ENCODE assay signal across 21 cellular contexts in genomic region chr16:66841366-66841765, GRCh38. TPM values are rescaled to one million over a fixed set of nuclear protein-coding genes. Genes with fewer than 3 reads are reported as not detected.
DNase-seq lines count a peak whose midpoint lies in the region; ATAC-seq, FAIRE-seq and TF ChIP-seq lines count a peak whose summit lies in the region.
"Had no signal": no experiment of that assay in that cellular context is flagged by ENCODE, and none has a peak within 500 bp of the region (broad histone marks: within the 10 kb centered on the region; RNA-seq: fewer than 3 reads in every experiment).

No MANE protein-coding gene starts in this region.

- peaks cover 0 to 17% of the 10 kb centered on the region in 2 experiments; a peak in 2 of 5 replicates for H3K4me1 ChIP-seq in K562 (replicated peaks in 1 of 2; ENCODE audit: control insufficient read depth in 2 of 2, insufficient read depth in 2 of 2, low read length in 2 of 2)
- H3K4me1 ChIP-seq in mucosa of descending colon (ENCODE audit: low read depth) = peaks cover 11% of the 10 kb centered on the region
- peaks cover 14 to 20% (median 16%) of the 10 kb centered on the region in 4 donors for H3K4me1 ChIP-seq in stomach
- H3K4me1 ChIP-seq in sigmoid colon = peaks cover 0 to 16% (median 15%) of the 10 kb centered on the region in 4 donors

- no peak for TF ChIP-seq RAD21 in K562 (CRISPR knock-in tag; conservative IDR thresholded peaks at IDR 0.05 in 1 of 2, IDR thresholded peaks at IDR 0.05 in 1 of 2)

- no peak for FAIRE-seq in K562 (lab: Jason Lieb, UNC)
- FAIRE-seq: A549, HTR-8/SVneo had no signal

- ATAC-seq in activated CD4-positive, CD25-positive, alpha-beta regulatory T cell treated with anti-CD3 and anti-CD28 coated beads, Interleukin-2, amount 50 U/mL, for 24 hours = no peak
- ATAC-seq in K562 = no peak; the same call in 2 of the 3 replicates
- peak; percentile 81 for ATAC-seq in mucosa of descending colon
- ATAC-seq in HG02763 (IDR thresholded peaks at IDR 0.05; ENCODE audit: unreplicated experiment) = no peak
- ATAC-seq: A549, HCT116 had no signal

- TF ChIP-seq POLR2A in K562 (conservative IDR thresholded peaks at IDR 0.05) = no peak
- TF ChIP-seq POLR2A in stomach (IDR thresholded peaks at IDR 0.05) = no peak
- TF ChIP-seq POLR2A in sigmoid colon (IDR thresholded peaks at IDR 0.05) = no peak

- H3K9me1 ChIP-seq in K562 (ENCODE audit: control insufficient read depth, insufficient read depth, low read length) = no peaks in the 10 kb centered on the region

- H4K20me1 ChIP-seq in K562 (replicated peaks; ENCODE audit: control insufficient read depth, insufficient read depth, low read length) = 0 out of 2 replicates have a peak, but pooled peaks cover 4% of the 10 kb centered on the region

- peak; percentile 9 for DNase-seq in activated CD4-positive, CD25-positive, alpha-beta regulatory T cell treated with anti-CD3 and anti-CD28 coated beads, Interleukin-2, amount 50 U/mL, for 72 hours
- peak in 1 of 4 experiments; percentile 5 for DNase-seq in K562 (ENCODE audit: extremely low read depth in 1 of 4, low spot score in 3 of 4)
- DNase-seq in mucosa of descending colon = peak in 1 of 3 donors; percentile 42
- peak; percentile 0 for DNase-seq in stomach
- DNase-seq in sigmoid colon = no peak
- DNase-seq: AML-193; Calu3; CD4-positive, alpha-beta memory T cell; DMS79 treated with DMSO at 0.1 percent for 48 hours; GF-D8; GOT3; H7; HFFc6 had no signal

- H3K4me3 ChIP-seq in K562 (no peak overlapping the region), mucosa of descending colon (no peak overlapping the region), stomach (no peak overlapping the region), sigmoid colon (no peak overlapping the region)
- H3K4me3 ChIP-seq: A549 had no signal

- H3K9me3 ChIP-seq in K562 (replicated peaks; ENCODE audit: control insufficient read depth, insufficient read depth, low read depth, low read length) (no peaks in the 10 kb centered on the region), mucosa of descending colon (no peaks in the 10 kb centered on the region), stomach (no peaks in the 10 kb centered on the region), sigmoid colon (peaks cover 0 to 2% (median 0%) of the 10 kb centered on the region in 4 donors)
- H3K9me3 ChIP-seq: A549 had no signal

- H3K36me3 ChIP-seq in K562 (ENCODE audit: control insufficient read depth, insufficient read depth, low read length) (no peaks in the 10 kb centered on the region), mucosa of descending colon (ENCODE audit: low read depth) (no peaks in the 10 kb centered on the region), stomach (no peaks in the 10 kb centered on the region), sigmoid colon (no peaks in the 10 kb centered on the region)

- CTCF ChIA-PET in K562 (lab: Yijun Ruan, JAX; ENCODE audit: low intra/inter-chr PET ratio) = no interaction called here

- H3K4me2 ChIP-seq in K562 (ENCODE audit: insufficient read depth, low read length) = no peak overlapping the region
- H3K4me2 ChIP-seq: A549 had no signal

- H3K9ac ChIP-seq in K562 (ENCODE audit: insufficient read depth in 1 of 2, low read depth in 2 of 2, low read length in 2 of 2) = no peak overlapping the region

- BruUV-seq in K562 (replicated peaks; lab: Mats Ljungman, UMichigan) = no TSS peak

- peaks cover 20% of the 10 kb centered on the region in 2 experiments; a peak in 4 of 5 replicates for H3K27me3 ChIP-seq in K562 (ENCODE audit: control insufficient read depth in 2 of 2, insufficient read depth in 2 of 2, low read length in 2 of 2)
- H3K27me3 ChIP-seq in stomach = peaks cover 5 to 37% (median 24%) of the 10 kb centered on the region in 3 donors
- peaks cover 20 to 31% (median 23%) of the 10 kb centered on the region in 3 donors for H3K27me3 ChIP-seq in sigmoid colon

- TF ChIP-seq CTCF in K562 (IDR thresholded peaks at IDR 0.05 in 2 of 3, conservative IDR thresholded peaks at IDR 0.05 in 1 of 3; ENCODE audit: insufficient read depth in 2 of 3, low read depth in 1 of 3, low read length in 3 of 3) (no peak), mucosa of descending colon (IDR thresholded peaks at IDR 0.05) (no peak), stomach (IDR thresholded peaks at IDR 0.05) (no peak), sigmoid colon (IDR thresholded peaks at IDR 0.05) (no peak)

- H3K27ac ChIP-seq in K562 (ENCODE audit: extremely low read depth, low read depth, low read length) = no peak overlapping the region
- H3K27ac ChIP-seq in stomach = no peak overlapping the region
- H3K27ac ChIP-seq in sigmoid colon = no peak overlapping the region
- H3K27ac ChIP-seq: 22Rv1, A549 had no signal

- H2AFZ ChIP-seq in K562 (ENCODE audit: low read depth, low read length) = 0 out of 2 replicates have a peak overlapping the region, but pooled peaks have one; percentile 9

- in situ Hi-C loops in K562 (cut with MboI) = no loop called here

- no peaks in the 10 kb centered on the region for H3K79me2 ChIP-seq in K562 (ENCODE audit: control insufficient read depth, insufficient read depth, low read length)

- POLR2A ChIA-PET in K562 (lab: Yijun Ruan, JAX) = interaction anchor here (0.7 kb wide), 1 partner anchor 13 kb away, joined by 3 read pairs; no protein-coding TSS in a partner anchor

- TF ChIP-seq EP300 in K562 (IDR thresholded peaks at IDR 0.05; ENCODE audit: low read length) (no peak), stomach (IDR thresholded peaks at IDR 0.05) (no peak), sigmoid colon (IDR thresholded peaks at IDR 0.05) (no peak)

- 18% methylated on average over 4 of the region's 4 CpGs for WGBS in K562 (ENCODE audit: insufficient coverage, low coverage, missing lambda C conversion rate)
- WGBS in stomach, 5 donors = 70 to 90% (median 82%) methylated on average over 4 of the region's 4 CpGs
- 49 to 79% methylated on average over 4 of the region's 4 CpGs for WGBS in sigmoid colon, 2 donors

- intact Hi-C loops in K562 (cut with micrococcal nuclease) (no loop called here), mucosa of descending colon (cut with DNase I, micrococcal nuclease) (no loop called here), stomach (cut with DNase I; ENCODE audit: low total_unique reads) (no loop called here), sigmoid colon (cut with DNase I) (no loop called here)

RNA-seq across cellular contexts. Expression of gene CA7, which starts 2.8 kb away (rescaled TPM):
- not detected in 2 replicates for total RNA-seq in K562 (2011; cell fraction: chromatin; rRNA removed; ENCODE audit: low replicate concordance)
- not detected in 2 replicates for total RNA-seq in K562 (2011; cell fraction: nucleolus; rRNA removed)
- not detected in 2 replicates for total RNA-seq in K562 (2011; cell fraction: nucleoplasm; rRNA removed)
- total RNA-seq in K562 (2014; rRNA removed) (0.24 TPM in 1 of 2 replicates, not detected in the other), K562 (2014; rRNA removed; fragmentation: Illumina TruSeq; extraction: Trizol) (not detected in 2 replicates), K562 (2015; rRNA removed; fragmentation: Illumina TruSeq; extraction: Trizol) (not detected in 2 replicates), K562 (2021) (not detected in 2 replicates), mucosa of descending colon (100 to 1,000 TPM in 2 of 3 donors, 10 to 100 TPM in 1; 59.3 to 253 (median 131) TPM), stomach (10 to 100 TPM in 1 of 5 donors, under 1 TPM in 1, not detected in 3; 0.55 to 27.8 TPM), sigmoid colon (1 to 10 TPM in 1 of 4 donors, not detected in 3; 1.9 TPM)
- polyA plus RNA-seq in K562 (2011; rRNA removed) (0.06 TPM in 1 of 2 replicates, not detected in the other), K562 (2014; fragmentation: Illumina TruSeq; extraction: Trizol) (0.07 TPM in 1 of 2 replicates, not detected in the other), K562 (2014; fragmentation: Nextera tagmentation; extraction: Ambion mirVana) (under 1 TPM in 1 of 2 experiments, not detected in 1; 0.03 TPM), K562 (2014; rRNA removed) (0.05 TPM in 1 of 2 replicates, not detected in the other), stomach (under 1 TPM in 1 of 3 donors, not detected in 2; 0.10 TPM), sigmoid colon (100 to 1,000 TPM; 112 to 188 (median 154) TPM)
- 0.10 and 0.60 TPM in 2 replicates for polyA plus RNA-seq in K562 (2011; cell fraction: cytosol; rRNA removed)
- polyA plus RNA-seq in K562 (2011; cell fraction: nucleus; rRNA removed) = 0.13 TPM in 1 of 2 replicates, not detected in the other
- polyA plus RNA-seq in K562 (2012) = 0.08 and 0.09 TPM in 2 replicates
- 0.21 TPM in 1 of 2 replicates, not detected in the other for polyA minus RNA-seq in K562 (2011; rRNA and poly(A)+ RNA removed)
- polyA minus RNA-seq in K562 (2011; cell fraction: cytosol; rRNA and poly(A)+ RNA removed) = not detected in 2 replicates
- not detected in 2 replicates for polyA minus RNA-seq in K562 (2011; cell fraction: nucleus; rRNA and poly(A)+ RNA removed)
- total RNA-seq: Calu3; CD4-positive, alpha-beta memory T cell; HFFc6 had no signal
- polyA plus RNA-seq: A549; BJ; CD14-positive monocyte; CD4-positive, alpha-beta memory T cell had no signal

RNA-seq across cellular contexts. Expression of gene NAE1, which starts 10.6 kb away (rescaled TPM):
- 98.8 and 294 TPM in 2 replicates for total RNA-seq in K562 (2011; cell fraction: chromatin; rRNA removed; ENCODE audit: low replicate concordance)
- total RNA-seq in K562 (2011; cell fraction: nucleolus; rRNA removed) = 65.5 and 71.3 TPM in 2 replicates
- total RNA-seq in K562 (2011; cell fraction: nucleoplasm; rRNA removed) = 135 and 180 TPM in 2 replicates
- total RNA-seq in K562 (2014; rRNA removed) (150 and 165 TPM in 2 replicates), K562 (2014; rRNA removed; fragmentation: Illumina TruSeq; extraction: Trizol) (230 and 259 TPM in 2 replicates), K562 (2015; rRNA removed; fragmentation: Illumina TruSeq; extraction: Trizol) (174 and 190 TPM in 2 replicates), K562 (2021) (167 and 172 TPM in 2 replicates), mucosa of descending colon (10 to 100 TPM; 48.4 to 52.9 (median 50.8) TPM), stomach (10 to 100 TPM in 4 of 5 donors, 1 to 10 TPM in 1; 4.5 to 72.1 (median 16.9) TPM), sigmoid colon (10 to 100 TPM; 34.6 to 58.3 (median 46.9) TPM)
- polyA plus RNA-seq in K562 (2011; rRNA removed) (233 and 294 TPM in 2 replicates), K562 (2014; fragmentation: Illumina TruSeq; extraction: Trizol) (164 and 203 TPM in 2 replicates), K562 (2014; fragmentation: Nextera tagmentation; extraction: Ambion mirVana) (100 to 1,000 TPM; 257 to 275 TPM), K562 (2014; rRNA removed) (235 and 238 TPM in 2 replicates), stomach (10 to 100 TPM; 25.6 to 40.8 (median 32.0) TPM), sigmoid colon (10 to 100 TPM; 34.8 to 48.8 (median 35.9) TPM)
- polyA plus RNA-seq in K562 (2011; cell fraction: cytosol; rRNA removed) = 38.2 and 71.9 TPM in 2 replicates
- 83.1 and 206 TPM in 2 replicates for polyA plus RNA-seq in K562 (2011; cell fraction: nucleus; rRNA removed)
- 109 and 119 TPM in 2 replicates for polyA plus RNA-seq in K562 (2012)
- 151 and 155 TPM in 2 replicates for polyA minus RNA-seq in K562 (2011; rRNA and poly(A)+ RNA removed)
- polyA minus RNA-seq in K562 (2011; cell fraction: cytosol; rRNA and poly(A)+ RNA removed) = 37.3 and 65.9 TPM in 2 replicates
- polyA minus RNA-seq in K562 (2011; cell fraction: nucleus; rRNA and poly(A)+ RNA removed) = 67.0 and 103 TPM in 2 replicates

RNA-seq across cellular contexts. Expression of gene PDP2, which starts 38.9 kb away (rescaled TPM):
- total RNA-seq in K562 (2011; cell fraction: chromatin; rRNA removed; ENCODE audit: low replicate concordance) = 44.7 and 44.9 TPM in 2 replicates
- 21.3 and 22.0 TPM in 2 replicates for total RNA-seq in K562 (2011; cell fraction: nucleolus; rRNA removed)
- 27.4 and 39.0 TPM in 2 replicates for total RNA-seq in K562 (2011; cell fraction: nucleoplasm; rRNA removed)
- total RNA-seq in K562 (2014; rRNA removed) (5.5 and 6.7 TPM in 2 replicates), K562 (2014; rRNA removed; fragmentation: Illumina TruSeq; extraction: Trizol) (7.2 and 8.3 TPM in 2 replicates), K562 (2015; rRNA removed; fragmentation: Illumina TruSeq; extraction: Trizol) (5.8 and 6.7 TPM in 2 replicates), K562 (2021) (17.7 and 18.5 TPM in 2 replicates), mucosa of descending colon (10 to 100 TPM; 15.5 to 23.5 (median 23.2) TPM), stomach (10 to 100 TPM in 1 of 5 donors, 1 to 10 TPM in 4; 4.9 to 96.9 (median 7.5) TPM), sigmoid colon (1 to 10 TPM; 2.6 to 8.3 (median 4.7) TPM)
- polyA plus RNA-seq in K562 (2011; rRNA removed) (24.3 and 28.6 TPM in 2 replicates), K562 (2014; fragmentation: Illumina TruSeq; extraction: Trizol) (11.4 and 15.8 TPM in 2 replicates), K562 (2014; fragmentation: Nextera tagmentation; extraction: Ambion mirVana) (1 to 10 TPM; 2.5 to 4.2 TPM), K562 (2014; rRNA removed) (8.3 and 8.7 TPM in 2 replicates), stomach (1 to 10 TPM; 1.6 to 2.1 (median 1.9) TPM), sigmoid colon (1 to 10 TPM; 3.0 to 6.1 (median 5.1) TPM)
- 13.0 and 18.7 TPM in 2 replicates for polyA plus RNA-seq in K562 (2011; cell fraction: cytosol; rRNA removed)
- polyA plus RNA-seq in K562 (2011; cell fraction: nucleus; rRNA removed) = 14.8 and 18.4 TPM in 2 replicates
- polyA plus RNA-seq in K562 (2012) = 5.3 and 7.2 TPM in 2 replicates
- polyA minus RNA-seq in K562 (2011; rRNA and poly(A)+ RNA removed) = 41.5 and 46.7 TPM in 2 replicates
- polyA minus RNA-seq in K562 (2011; cell fraction: cytosol; rRNA and poly(A)+ RNA removed) = 15.2 and 19.5 TPM in 2 replicates
- polyA minus RNA-seq in K562 (2011; cell fraction: nucleus; rRNA and poly(A)+ RNA removed) = 10.0 and 16.6 TPM in 2 replicates
- polyA plus RNA-seq: CD14-positive monocyte had no signal

RNA-seq across cellular contexts. Expression of gene TERB1, which starts 40.0 kb away (rescaled TPM):
- total RNA-seq in K562 (2011; cell fraction: chromatin; rRNA removed; ENCODE audit: low replicate concordance) = not detected in 2 replicates
- not detected in 2 replicates for total RNA-seq in K562 (2011; cell fraction: nucleolus; rRNA removed)
- total RNA-seq in K562 (2011; cell fraction: nucleoplasm; rRNA removed) = not detected in 2 replicates
- total RNA-seq in K562 (2014; rRNA removed) = not detected in 2 replicates
- not detected in 2 replicates for total RNA-seq in K562 (2014; rRNA removed; fragmentation: Illumina TruSeq; extraction: Trizol)
- total RNA-seq in K562 (2015; rRNA removed; fragmentation: Illumina TruSeq; extraction: Trizol) = not detected in 2 replicates
- total RNA-seq in K562 (2021) = not detected in 2 replicates
- polyA plus RNA-seq in K562 (2011; rRNA removed) = not detected in 2 replicates
- not detected in 2 replicates for polyA plus RNA-seq in K562 (2011; cell fraction: cytosol; rRNA removed)
- 0.18 TPM in 1 of 2 replicates, not detected in the other for polyA plus RNA-seq in K562 (2011; cell fraction: nucleus; rRNA removed)
- not detected in 2 replicates for polyA plus RNA-seq in K562 (2012)
- not detected in 2 replicates for polyA plus RNA-seq in K562 (2014; fragmentation: Illumina TruSeq; extraction: Trizol)
- not detected for polyA plus RNA-seq in K562 (2014; fragmentation: Nextera tagmentation; extraction: Ambion mirVana)
- not detected in 2 replicates for polyA plus RNA-seq in K562 (2014; rRNA removed)
- polyA minus RNA-seq in K562 (2011; rRNA and poly(A)+ RNA removed) = 0.30 TPM in 1 of 2 replicates, not detected in the other
- not detected in 2 replicates for polyA minus RNA-seq in K562 (2011; cell fraction: cytosol; rRNA and poly(A)+ RNA removed)
- not detected in 2 replicates for polyA minus RNA-seq in K562 (2011; cell fraction: nucleus; rRNA and poly(A)+ RNA removed)
- under 1 TPM in 2 of 3 donors, not detected in 1; 0.28 to 0.32 TPM for total RNA-seq in mucosa of descending colon
- not detected for total RNA-seq in stomach
- not detected for polyA plus RNA-seq in stomach
- total RNA-seq in sigmoid colon = under 1 TPM in 1 of 4 donors, not detected in 3; under 0.01 TPM
- under 1 TPM in 1 of 3 donors, not detected in 2; 0.03 TPM for polyA plus RNA-seq in sigmoid colon
- total RNA-seq: H7, HFFc6 had no signal
- polyA plus RNA-seq: BJ; CD14-positive monocyte; CD4-positive, alpha-beta memory T cell had no signal
